Comparison of ENCODE assay signal across 27 cellular contexts in genomic region chr20:39641423-39641822, GRCh38.
"Had no signal": no experiment of that assay in that cellular context is flagged by ENCODE, and none has a peak within 500 bp of the region (broad histone marks: within the 10 kb centered on the region; RNA-seq: fewer than 3 reads in every experiment).

No MANE protein-coding gene starts in this region.

- H3K4me1 ChIP-seq: stomach, testis, thyroid gland, tibial artery, transverse colon, upper lobe of left lung, upper lobe of right lung, uterus had no signal

- H3K4me3 ChIP-seq: stomach, suprapubic skin, testis, thoracic aorta, thyroid gland, tibial artery, tibial nerve, transverse colon, upper lobe of left lung, upper lobe of right lung, uterus, vagina had no signal

- ATAC-seq: stimulated activated effector memory CD8-positive, alpha-beta T cell treated with anti-CD3 and anti-CD28 coated beads, Interleukin-12 subunit alpha, Interleukin-12 subunit beta, amount 100 ng/mL, for 72 hours; stimulated activated memory B cell treated with anti-CD40 and anti-IgM and Interleukin-4, amounts not matched to agents 10 μg/mL and 1 μg/mL and 100 μg/mL, for 72 hours; stimulated activated naive B cell treated with anti-CD40 and anti-IgM and Interleukin-4, amounts not matched to agents 10 μg/mL and 1 μg/mL and 100 μg/mL, for 72 hours; stimulated activated naive CD8-positive, alpha-beta T cell treated with anti-CD3 and anti-CD28 coated beads, Interleukin-15, amount 100 ng/mL, for 72 hours; stimulated activated naive CD8-positive, alpha-beta T cell treated with anti-CD3 and anti-CD28 coated beads, Interleukin-15, Interleukin-2, amounts not matched to agents 100 U/mL and 50 U/mL, for 24 hours; upper lobe of right lung had no signal

- H3K27ac ChIP-seq: stomach, suprapubic skin, testis, thoracic aorta, thyroid gland, tibial artery, tibial nerve, transverse colon, upper lobe of left lung, upper lobe of right lung, uterus, vagina had no signal

- H3K27me3 ChIP-seq: suprapubic skin, testis, thyroid gland, tibial nerve, transverse colon, upper lobe of left lung, upper lobe of right lung, uterus, vagina had no signal

- FAIRE-seq: urothelium cell line had no signal

- DNase-seq: stimulated activated CD4-positive, alpha-beta T cell treated with anti-CD3 and anti-CD28 coated beads, Interleukin-2, amount 100 ng/mL, for 48 hours; stimulated activated CD4-positive, alpha-beta T cell treated with anti-CD3 and anti-CD28 coated beads, Interleukin-4, amount 100 ng/mL, for 1 hour; stimulated activated CD4-positive, alpha-beta T cell treated with anti-CD3 and anti-CD28 coated beads, Interleukin-4, amount 100 ng/mL, for 24 hours; stimulated activated CD4-positive, alpha-beta T cell treated with anti-CD3 and anti-CD28 coated beads, Interleukin-4, amount 100 ng/mL, for 4 hours; stimulated activated CD8-positive, alpha-beta memory T cell treated with anti-CD3 and anti-CD28 coated beads, Interleukin-4, amount 100 ng/mL, for 48 hours; stimulated activated naive B cell treated with anti-CD40 and anti-IgM and Interleukin-4, amounts not matched to agents 10 μg/mL and 1 μg/mL and 100 μg/mL, for 72 hours; stimulated activated naive CD4-positive, alpha-beta T cell; stimulated activated naive CD4-positive, alpha-beta T cell treated with Interleukin-2 at 50 U/mL for 16 hours; stimulated activated naive CD8-positive, alpha-beta T cell treated with anti-CD3 and anti-CD28 coated beads, Interleukin-15, amount 100 ng/mL, for 72 hours; stimulated activated naive CD8-positive, alpha-beta T cell treated with anti-CD3 and anti-CD28 coated beads, Interleukin-15, Interleukin-2, amounts not matched to agents 100 U/mL and 50 U/mL, for 24 hours; stomach; substantia nigra; testis; thyroid gland; tibial artery; transverse colon; trophoblast cell; upper lobe of left lung; upper lobe of right lung; uterus had no signal

- H3K9me3 ChIP-seq: stomach, suprapubic skin, testis, thoracic aorta, thyroid gland, tibial artery, tibial nerve, transverse colon, upper lobe of left lung, upper lobe of right lung, uterus, vagina had no signal

- H3K36me3 ChIP-seq: stomach, suprapubic skin, thoracic aorta, thyroid gland, tibial artery, tibial nerve, transverse colon, upper lobe of left lung, upper lobe of right lung, uterus, vagina had no signal
